In genomic region chr16:23124315-23124714, GRCh38 we compare ENCODE assay signal across 12 cellular contexts. TPM values are rescaled to one million over a fixed set of nuclear protein-coding genes. Genes with fewer than 3 reads are reported as not detected.
DNase-seq lines count a peak whose midpoint lies in the region; ATAC-seq, FAIRE-seq and TF ChIP-seq lines count a peak whose summit lies in the region.
"Had no signal": no experiment of that assay in that cellular context is flagged by ENCODE, and none has a peak within 500 bp of the region (broad histone marks: within the 10 kb centered on the region; RNA-seq: fewer than 3 reads in every experiment).

No MANE protein-coding gene starts in this region.

- H3K79me2 ChIP-seq in mammary epithelial cell (ENCODE audit: insufficient read depth, low read length) (peaks cover 97% of the 10 kb centered on the region), keratinocyte (ENCODE audit: control insufficient read depth, insufficient read depth, low read length) (peaks cover 96% of the 10 kb centered on the region)

- CTCF ChIA-PET in activated naive CD4-positive, alpha-beta T cell treated with anti-CD3 and anti-CD28 coated beads, Interleukin-2, amount 10 ng/mL, durations not matched to agents 7 days and 5 days (lab: Charles Lee): no interaction called here
- CTCF ChIA-PET in mammary epithelial cell (lab: Charles Lee; ENCODE audit: low non-redundant PET): no interaction called here

- H3K4me1 ChIP-seq in mammary epithelial cell (ENCODE audit: insufficient read depth, low read length) (peaks cover 47% of the 10 kb centered on the region), keratinocyte (ENCODE audit: control insufficient read depth, extremely low read depth, insufficient read depth, low read length) (peaks cover 49% of the 10 kb centered on the region), vagina (peaks cover 73% of the 10 kb centered on the region)

- peak overlapping the region; percentile 67 for H3K27ac ChIP-seq in mammary epithelial cell (ENCODE audit: insufficient read depth, low read depth, low read length)
- H3K27ac ChIP-seq in keratinocyte (ENCODE audit: control insufficient read depth, insufficient read depth, low read length): peak overlapping the region; percentile 75
- H3K27ac ChIP-seq in vagina: peak overlapping the region; percentile 59

- H3K27me3 ChIP-seq in mammary epithelial cell (ENCODE audit: insufficient read depth, low read length) (no peaks in the 10 kb centered on the region), keratinocyte (ENCODE audit: control insufficient read depth, extremely low read depth, insufficient read depth, low read length) (no peaks in the 10 kb centered on the region), vagina (no peaks in the 10 kb centered on the region)

- peak; percentile 76 for FAIRE-seq in keratinocyte (lab: Jason Lieb, UNC)
- FAIRE-seq: GM12878, K562 had no signal

- no peak overlapping the region for H3K27ac Mint-ChIP-seq in activated naive CD4-positive, alpha-beta T cell treated with anti-CD3 and anti-CD28 coated beads, Interleukin-2, amount 50 U/mL, for 72 hours
- H3K27ac Mint-ChIP-seq in activated naive CD4-positive, alpha-beta T cell treated with anti-CD3 and anti-CD28 coated beads, Interleukin-2, amount 10 ng/mL, durations not matched to agents 7 days and 5 days: no peak overlapping the region
- H3K27ac Mint-ChIP-seq: activated CD8-positive, alpha-beta T cell treated with anti-CD3 and anti-CD28 coated beads for 36 hours had no signal

- TF ChIP-seq CTCF in mammary epithelial cell (conservative IDR thresholded peaks at IDR 0.05 in 1 of 2, IDR thresholded peaks at IDR 0.05 in 1 of 2; ENCODE audit: extremely low read depth in 1 of 2, insufficient read depth in 1 of 2, low read depth in 1 of 2, low read length in 2 of 2) (no peak), keratinocyte (optimal IDR thresholded peaks at IDR 0.05 in 1 of 3, IDR thresholded peaks at IDR 0.05 in 1 of 3, conservative IDR thresholded peaks at IDR 0.05 in 1 of 3; ENCODE audit: extremely low read depth in 1 of 3, insufficient read depth in 2 of 3, low read length in 3 of 3) (peak in 1 of 3 experiments; percentile 26), vagina (IDR thresholded peaks at IDR 0.05) (no peak)

- no peak for DNase-seq in activated naive CD4-positive, alpha-beta T cell treated with anti-CD3 and anti-CD28 coated beads, Interleukin-2, amount 50 U/mL, for 72 hours (ENCODE audit: low spot score in 2 of 2)
- no peak for DNase-seq in activated naive CD4-positive, alpha-beta T cell treated with anti-CD3 and anti-CD28 coated beads, Interleukin-2, amount 10 ng/mL, durations not matched to agents 7 days and 5 days
- DNase-seq in mammary epithelial cell (peak; percentile 91), keratinocyte (ENCODE audit: low read depth, low spot score) (no peak), vagina (ENCODE audit: extremely low spot score in 2 of 2) (no peak), left lobe of liver (ENCODE audit: low spot score) (no peak), ureter (ENCODE audit: low spot score) (no peak)
- DNase-seq: activated CD8-positive, alpha-beta T cell treated with anti-CD3 and anti-CD28 coated beads for 36 hours; stimulated activated CD4-positive, alpha-beta T cell treated with anti-CD3 and anti-CD28 coated beads, Interleukin-2, amount 100 ng/mL, for 24 hours had no signal

- H3K36me3 ChIP-seq in mammary epithelial cell (ENCODE audit: insufficient read depth, low read length): no peaks in the 10 kb centered on the region
- H3K36me3 ChIP-seq in keratinocyte (ENCODE audit: control insufficient read depth in 2 of 2, extremely low read depth in 1 of 2, insufficient read depth in 2 of 2, low read length in 2 of 2): no peaks in the 10 kb centered on the region
- H3K36me3 ChIP-seq in vagina: no peaks in the 10 kb centered on the region

- H3K9me3 ChIP-seq in mammary epithelial cell (replicated peaks; ENCODE audit: insufficient read depth, low read length) (no peaks in the 10 kb centered on the region), keratinocyte (ENCODE audit: control insufficient read depth, low read depth, low read length) (no peaks in the 10 kb centered on the region), vagina (no peaks in the 10 kb centered on the region)

- TF ChIP-seq POLR2A in vagina (IDR thresholded peaks at IDR 0.05): no peak

- no peak overlapping the region for H3K4me3 Mint-ChIP-seq in activated naive CD4-positive, alpha-beta T cell treated with anti-CD3 and anti-CD28 coated beads, Interleukin-2, amount 10 ng/mL, durations not matched to agents 7 days and 5 days
- H3K4me3 Mint-ChIP-seq: activated CD8-positive, alpha-beta T cell treated with anti-CD3 and anti-CD28 coated beads for 36 hours had no signal

- H3K9ac ChIP-seq in mammary epithelial cell (ENCODE audit: insufficient read depth, low read length): peak overlapping the region; percentile 23
- peak overlapping the region; percentile 38 for H3K9ac ChIP-seq in keratinocyte (ENCODE audit: control insufficient read depth, extremely low read depth, insufficient read depth, low read length)

- 21% methylated on average over 8 of the region's 8 CpGs for WGBS in mammary epithelial cell (ENCODE audit: low coverage, missing lambda C conversion rate)

- dilution Hi-C loops in mammary epithelial cell (cut with HindIII; ENCODE audit: low sequenced_read_pairs) (no loop called here), keratinocyte (cut with MboI; ENCODE audit: extremely low pct_ligation_motif_present, low sequenced_read_pairs) (no loop called here)

- BruUV-seq in mammary epithelial cell (replicated peaks; lab: Mats Ljungman, UMichigan): no TSS peak

- H3K27me3 Mint-ChIP-seq in activated naive CD4-positive, alpha-beta T cell treated with anti-CD3 and anti-CD28 coated beads, Interleukin-2, amount 10 ng/mL, durations not matched to agents 7 days and 5 days: no peaks in the 10 kb centered on the region
- H3K27me3 Mint-ChIP-seq: activated CD8-positive, alpha-beta T cell treated with anti-CD3 and anti-CD28 coated beads for 36 hours had no signal

- H3K4me1 Mint-ChIP-seq in activated naive CD4-positive, alpha-beta T cell treated with anti-CD3 and anti-CD28 coated beads, Interleukin-2, amount 10 ng/mL, durations not matched to agents 7 days and 5 days: no peaks in the 10 kb centered on the region

- ATAC-seq in activated naive CD4-positive, alpha-beta T cell treated with anti-CD3 and anti-CD28 coated beads, Interleukin-2, amount 50 U/mL, for 72 hours: peak; percentile 59 to 73
- no peak for ATAC-seq in left lobe of liver
- no peak for ATAC-seq in GM19328 (IDR thresholded peaks at IDR 0.05; ENCODE audit: unreplicated experiment)
- ATAC-seq: activated CD8-positive, alpha-beta T cell treated with anti-CD3 and anti-CD28 coated beads for 36 hours; GM12878; K562 had no signal

- H3K4me2 ChIP-seq in mammary epithelial cell (ENCODE audit: insufficient read depth, low read depth, low read length): peak overlapping the region; percentile 37
- peak overlapping the region; percentile 68 for H3K4me2 ChIP-seq in keratinocyte (ENCODE audit: control insufficient read depth, extremely low read depth, insufficient read depth, low read depth, low read length)

- no peaks in the 10 kb centered on the region for H3K9me1 ChIP-seq in keratinocyte (ENCODE audit: control insufficient read depth, extremely low read depth, insufficient read depth, low read length)

- no peaks in the 10 kb centered on the region for H3K9me3 Mint-ChIP-seq in activated naive CD4-positive, alpha-beta T cell treated with anti-CD3 and anti-CD28 coated beads, Interleukin-2, amount 50 U/mL, for 72 hours
- H3K9me3 Mint-ChIP-seq in activated naive CD4-positive, alpha-beta T cell treated with anti-CD3 and anti-CD28 coated beads, Interleukin-2, amount 10 ng/mL, durations not matched to agents 7 days and 5 days: no peaks in the 10 kb centered on the region
- H3K9me3 Mint-ChIP-seq: activated CD8-positive, alpha-beta T cell treated with anti-CD3 and anti-CD28 coated beads for 36 hours had no signal

- H4K20me1 ChIP-seq in mammary epithelial cell (ENCODE audit: insufficient read depth, low read length) (peaks cover 5% of the 10 kb centered on the region), keratinocyte (ENCODE audit: control insufficient read depth, extremely low read depth, insufficient read depth, low read length) (peaks cover 3% of the 10 kb centered on the region)

- in situ Hi-C loops in mammary epithelial cell (cut with MboI; ENCODE audit: low sequenced_read_pairs in 2 of 2): no loop called here

- H3K36me3 Mint-ChIP-seq in activated naive CD4-positive, alpha-beta T cell treated with anti-CD3 and anti-CD28 coated beads, Interleukin-2, amount 50 U/mL, for 72 hours: no peaks in the 10 kb centered on the region
- no peaks in the 10 kb centered on the region for H3K36me3 Mint-ChIP-seq in activated naive CD4-positive, alpha-beta T cell treated with anti-CD3 and anti-CD28 coated beads, Interleukin-2, amount 10 ng/mL, durations not matched to agents 7 days and 5 days

- no peak overlapping the region for H3K4me3 ChIP-seq in mammary epithelial cell (replicated peaks in 1 of 3; ENCODE audit: insufficient read depth in 1 of 3, low read depth in 2 of 3, low read length in 3 of 3)
- no peak overlapping the region for H3K4me3 ChIP-seq in keratinocyte (ENCODE audit: control insufficient read depth in 2 of 3, extremely low read depth in 1 of 3, insufficient read depth in 2 of 3, low read depth in 1 of 3, low read length in 3 of 3)
- no peak overlapping the region for H3K4me3 ChIP-seq in vagina
- H3K4me3 ChIP-seq: GM12878, K562 had no signal

- no peak overlapping the region for H2AFZ ChIP-seq in mammary epithelial cell (ENCODE audit: low read depth, low read length)
- no peak overlapping the region for H2AFZ ChIP-seq in keratinocyte (ENCODE audit: control insufficient read depth, low read length)

- intact Hi-C loops in mammary epithelial cell (cut with micrococcal nuclease): no loop called here
- intact Hi-C loops in vagina (cut with DNase I): no loop called here

RNA-seq across cellular contexts. Expression of gene USP31, which starts 24.9 kb away (rescaled TPM):
- total RNA-seq in activated naive CD4-positive, alpha-beta T cell treated with anti-CD3 and anti-CD28 coated beads, Interleukin-2, amount 50 U/mL, for 72 hours: 1 to 10 TPM; 4.6 to 9.0 TPM
- total RNA-seq in mammary epithelial cell: 10 to 100 TPM; 30.5 to 36.2 TPM
- polyA plus RNA-seq in mammary epithelial cell: 16.5 TPM
- polyA minus RNA-seq in mammary epithelial cell: 27.6 TPM
- polyA plus RNA-seq in keratinocyte: 14.0 to 16.3 TPM (median 15.8 TPM) in 3 replicates
- 8.2 TPM for polyA plus RNA-seq in keratinocyte (2011; ENCODE audit: low read depth)
- 9.3 and 11.8 TPM in 2 replicates for polyA plus RNA-seq in keratinocyte (2011; cell fraction: cytosol; rRNA removed)
- 26.6 and 31.3 TPM in 2 replicates for polyA plus RNA-seq in keratinocyte (2011; cell fraction: nucleus; rRNA removed)
- polyA plus RNA-seq in keratinocyte (2012; ENCODE audit: low replicate concordance): 8.4 and 11.4 TPM in 2 replicates
- 28.2 to 53.4 TPM (median 46.9 TPM) in 3 replicates for polyA minus RNA-seq in keratinocyte
- 22.4 TPM for polyA minus RNA-seq in keratinocyte (2011; cell fraction: cytosol; rRNA and poly(A)+ RNA removed)
- 39.5 and 68.3 TPM in 2 replicates for polyA minus RNA-seq in keratinocyte (2011; cell fraction: nucleus; rRNA and poly(A)+ RNA removed)
- total RNA-seq in vagina: 32.2 TPM
- 10.1 TPM for total RNA-seq in left lobe of liver
- total RNA-seq in ureter: 58.2 TPM

RNA-seq across cellular contexts. Expression of gene SCNN1G, which starts 58.2 kb away (rescaled TPM):
- total RNA-seq in activated naive CD4-positive, alpha-beta T cell treated with anti-CD3 and anti-CD28 coated beads, Interleukin-2, amount 50 U/mL, for 72 hours: not detected
- total RNA-seq in mammary epithelial cell (1 to 10 TPM; 1.2 to 4.7 TPM), vagina (26.5 TPM), left lobe of liver (not detected), ureter (18.9 TPM)
- polyA plus RNA-seq in mammary epithelial cell (0.96 TPM), keratinocyte (0.25 to 0.70 TPM (median 0.29 TPM) in 3 replicates)
- polyA minus RNA-seq in mammary epithelial cell (1.5 TPM), keratinocyte (0.16 to 0.33 TPM (median 0.30 TPM) in 3 replicates)
- 0.67 TPM for polyA plus RNA-seq in keratinocyte (2011; ENCODE audit: low read depth)
- polyA plus RNA-seq in keratinocyte (2011; cell fraction: cytosol; rRNA removed): 0.12 and 0.18 TPM in 2 replicates
- polyA plus RNA-seq in keratinocyte (2011; cell fraction: nucleus; rRNA removed): 0.97 and 1.1 TPM in 2 replicates
- polyA plus RNA-seq in keratinocyte (2012; ENCODE audit: low replicate concordance): 0.58 and 2.7 TPM in 2 replicates
- not detected for polyA minus RNA-seq in keratinocyte (2011; cell fraction: cytosol; rRNA and poly(A)+ RNA removed)
- polyA minus RNA-seq in keratinocyte (2011; cell fraction: nucleus; rRNA and poly(A)+ RNA removed): 0.84 and 0.85 TPM in 2 replicates
- total RNA-seq: activated CD8-positive, alpha-beta T cell treated with anti-CD3 and anti-CD28 coated beads for 36 hours; K562 had no signal
- polyA plus RNA-seq: K562 had no signal

Comparison
In these comparisons a context has a peak if more than half of its experiments do, and no peak if none do; other contexts are left out.
1. ATAC-seq: peak in activated naive CD4-positive, alpha-beta T cell treated with anti-CD3 and anti-CD28 coated beads, Interleukin-2, amount 50 U/mL, for 72 hours (2 of 2); none in left lobe of liver (single experiment) and GM19328 (single experiment).
2. Peak in every context shown above with its lines, with median percentiles within 50 percentile points of each other: H3K27ac ChIP-seq.